Comparison of ENCODE assay signal across 15 cellular contexts in genomic region chr3:81851166-81851565, GRCh38.
DNase-seq lines count a peak whose midpoint lies in the region; ATAC-seq and TF ChIP-seq lines count a peak whose summit lies in the region.
"Had no signal": no experiment of that assay in that cellular context is flagged by ENCODE, and none has a peak within 500 bp of the region (broad histone marks: within the 10 kb centered on the region; RNA-seq: fewer than 3 reads in every experiment).

No MANE protein-coding gene starts in this region.

- no peaks in the 10 kb centered on the region for H4K20me1 ChIP-seq in DND-41 (ENCODE audit: insufficient read depth, low read length)

- peak overlapping the region; percentile 5; the same call in 1 of the 2 replicates for H2AFZ ChIP-seq in DND-41 (ENCODE audit: low read depth, low read length)

- 0 out of 2 replicates have a peak, but pooled peaks cover 4% of the 10 kb centered on the region for H3K4me1 ChIP-seq in DND-41 (ENCODE audit: insufficient read depth, low read length)
- H3K4me1 ChIP-seq: A549, BE2C, Caco-2 had no signal

- no peak overlapping the region for H3K4me2 ChIP-seq in DND-41 (ENCODE audit: insufficient read depth, low read length)
- H3K4me2 ChIP-seq: A549 had no signal

- ATAC-seq in DND-41 (ENCODE audit: insufficient read depth, low read depth), result no peak
- no peak for ATAC-seq in GM21381 (IDR thresholded peaks at IDR 0.05; ENCODE audit: unreplicated experiment)
- no peak for ATAC-seq in HG02852 (IDR thresholded peaks at IDR 0.05; ENCODE audit: unreplicated experiment)
- ATAC-seq: A549; CD8-positive, alpha-beta T cell had no signal

- H3K4me1 Mint-ChIP-seq in mesothelial cell of epicardium, result peaks cover 13% of the 10 kb centered on the region

- no peak overlapping the region for H3K4me3 Mint-ChIP-seq in mesothelial cell of epicardium
- H3K4me3 Mint-ChIP-seq: CD8-positive, alpha-beta T cell; HFFc6 had no signal

- TF ChIP-seq CTCF in DND-41 (IDR thresholded peaks at IDR 0.05; ENCODE audit: borderline replicate concordance, extremely low read depth, low read length, poor library complexity, severe bottlenecking), result no peak
- no peak for TF ChIP-seq CTCF in choroid plexus epithelial cell (conservative IDR thresholded peaks at IDR 0.05; ENCODE audit: low read depth, low read length)
- no peak for TF ChIP-seq CTCF in mesothelial cell of epicardium (IDR thresholded peaks at IDR 0.05; ENCODE audit: unreplicated experiment)

- no peak for DNase-seq in DND-41
- DNase-seq in OCI-M1 (lab: John Stamatoyannopoulos, UW), result peak; percentile 1
- peak; percentile 43 for DNase-seq in choroid plexus epithelial cell (ENCODE audit: low read depth)
- no peak for DNase-seq in mesothelial cell of epicardium (ENCODE audit: low spot score in 2 of 2, unreplicated experiment in 2 of 2)
- DNase-seq: BE2C; Caco-2; CD8-positive, alpha-beta T cell; GF-D8; HCEC 1CT; HFFc6 had no signal

- H3K79me2 ChIP-seq in DND-41 (ENCODE audit: insufficient read depth, low read length), result no peaks in the 10 kb centered on the region

- no peaks in the 10 kb centered on the region for H3K9me3 Mint-ChIP-seq in mesothelial cell of epicardium
- H3K9me3 Mint-ChIP-seq: CD8-positive, alpha-beta T cell; HFFc6 had no signal

- no peaks in the 10 kb centered on the region for H3K27me3 ChIP-seq in DND-41 (ENCODE audit: insufficient read depth, low read length, poor library complexity)
- H3K27me3 ChIP-seq: BE2C had no signal

- no peaks in the 10 kb centered on the region for H3K36me3 Mint-ChIP-seq in mesothelial cell of epicardium
- H3K36me3 Mint-ChIP-seq: CD8-positive, alpha-beta T cell had no signal

- no peak overlapping the region for H3K9ac ChIP-seq in DND-41 (ENCODE audit: low read depth, low read length)

- no peaks in the 10 kb centered on the region for H3K9me3 ChIP-seq in DND-41 (ENCODE audit: insufficient read depth, low read length, severe bottlenecking)
- H3K9me3 ChIP-seq: A549, BE2C, Caco-2 had no signal

- no peak overlapping the region for H3K4me3 ChIP-seq in DND-41 (ENCODE audit: low read depth in 1 of 2, low read length in 2 of 2)
- no peak overlapping the region for H3K4me3 ChIP-seq in choroid plexus epithelial cell (ENCODE audit: low read depth, low read length)
- H3K4me3 ChIP-seq: A549 had no signal

- H3K36me3 ChIP-seq in DND-41 (ENCODE audit: insufficient read depth, low read length), result no peaks in the 10 kb centered on the region
- H3K36me3 ChIP-seq: BE2C had no signal

- no peaks in the 10 kb centered on the region for H3K27me3 Mint-ChIP-seq in mesothelial cell of epicardium (ENCODE audit: low read depth)

- H3K27ac ChIP-seq in DND-41 (ENCODE audit: low read length), result no peak overlapping the region
- H3K27ac ChIP-seq: A549, C4-2B, HL-60 had no signal

- peak overlapping the region; percentile 39 for H3K27ac Mint-ChIP-seq in mesothelial cell of epicardium
- H3K27ac Mint-ChIP-seq: CD8-positive, alpha-beta T cell; HFFc6 had no signal

Comparison
In these comparisons a context has a peak if more than half of its experiments do, and no peak if none do; other contexts are left out.
1. DNase-seq: peak in OCI-M1 (single experiment) and choroid plexus epithelial cell (single experiment); none in DND-41 (single experiment) and mesothelial cell of epicardium (0 of 2).